In genomic region chr15:40198364-40199085, GRCh38 we compare ENCODE assay signal across 21 cellular contexts. TPM values are rescaled to one million over a fixed set of nuclear protein-coding genes. Genes with fewer than 3 reads are reported as not detected.
DNase-seq lines count a peak whose midpoint lies in the region; ATAC-seq and TF ChIP-seq lines count a peak whose summit lies in the region.
"Had no signal": no experiment of that assay in that cellular context is flagged by ENCODE, and none has a peak within 500 bp of the region (broad histone marks: within the 10 kb centered on the region; RNA-seq: fewer than 3 reads in every experiment).

No MANE protein-coding gene starts in this region.

- H3K9me3 Mint-ChIP-seq in T-helper 2 cell treated with Interferon-gamma antibody and Interleukin-4, amounts not matched to agents 5 μg/mL and 100 μg/mL, for 36 hours = no peaks in the 10 kb centered on the region
- H3K9me3 Mint-ChIP-seq in stimulated activated naive CD8-positive, alpha-beta T cell treated with anti-CD3 and anti-CD28 coated beads, Interleukin-15, amount 100 ng/mL, for 72 hours = no peaks in the 10 kb centered on the region
- H3K9me3 Mint-ChIP-seq in WTC11 = no peaks in the 10 kb centered on the region

- no peak overlapping the region for H3K4me3 Mint-ChIP-seq in T-helper 2 cell treated with Interferon-gamma antibody and Interleukin-4, amounts not matched to agents 5 μg/mL and 100 μg/mL, for 36 hours
- H3K4me3 Mint-ChIP-seq in stimulated activated naive CD8-positive, alpha-beta T cell treated with anti-CD3 and anti-CD28 coated beads, Interleukin-15, amount 100 ng/mL, for 72 hours = no peak overlapping the region
- no peak overlapping the region for H3K4me3 Mint-ChIP-seq in WTC11

- DNase-seq in T-helper 2 cell treated with Interferon-gamma antibody and Interleukin-4, amounts not matched to agents 5 μg/mL and 100 μg/mL, for 36 hours (ENCODE audit: low spot score) = no peak
- DNase-seq in T-helper 2 cell = no peak
- no peak for DNase-seq in stimulated activated naive CD8-positive, alpha-beta T cell treated with anti-CD3 and anti-CD28 coated beads, Interleukin-15, amount 100 ng/mL, for 72 hours
- DNase-seq in stimulated activated naive CD8-positive, alpha-beta T cell treated with anti-CD3 and anti-CD28 coated beads, Interleukin-15, Interleukin-2, amounts not matched to agents 100 U/mL and 50 U/mL, for 24 hours = no peak
- no peak for DNase-seq in WTC11 (ENCODE audit: low spot score)
- no peak for DNase-seq in stimulated activated CD4-positive, alpha-beta T cell treated with anti-CD3 and anti-CD28 coated beads, Interleukin-12 subunit alpha, Interleukin-12 subunit beta, amount 100 ng/mL, for 4 hours
- DNase-seq: C1 segment of cervical spinal cord; DMS53; GDM1; H7; KBM-7; MM.1S; NCI-H1105 treated with DMSO at 0.1 percent for 48 hours; NCI-H2029 treated with DMSO at 0.1 percent for 48 hours; NCI-H226; NCI-H510A treated with DMSO at 0.1 percent for 48 hours; NCI-H748 treated with DMSO at 0.1 percent for 48 hours; NK-92 treated with Interleukin-12 subunit alpha and Interleukin-12 subunit beta, amount 100 ng/mL, for 24 hours; SHP77 treated with DMSO at 0.1 percent for 48 hours had no signal

- H3K4me1 Mint-ChIP-seq in T-helper 2 cell treated with Interferon-gamma antibody and Interleukin-4, amounts not matched to agents 5 μg/mL and 100 μg/mL, for 36 hours (ENCODE audit: low read depth) = peaks cover 35% of the 10 kb centered on the region
- peaks cover 25% of the 10 kb centered on the region for H3K4me1 Mint-ChIP-seq in stimulated activated naive CD8-positive, alpha-beta T cell treated with anti-CD3 and anti-CD28 coated beads, Interleukin-15, amount 100 ng/mL, for 72 hours
- H3K4me1 Mint-ChIP-seq in WTC11 = no peaks in the 10 kb centered on the region

- ATAC-seq in stimulated activated naive CD8-positive, alpha-beta T cell treated with anti-CD3 and anti-CD28 coated beads, Interleukin-15, amount 100 ng/mL, for 72 hours = no peak
- no peak for ATAC-seq in stimulated activated naive CD8-positive, alpha-beta T cell treated with anti-CD3 and anti-CD28 coated beads, Interleukin-15, Interleukin-2, amounts not matched to agents 100 U/mL and 50 U/mL, for 24 hours
- ATAC-seq in WTC11 (no peak), HG03432 (IDR thresholded peaks at IDR 0.05; ENCODE audit: unreplicated experiment) (no peak), GM18858 (IDR thresholded peaks at IDR 0.05; ENCODE audit: unreplicated experiment) (no peak)

- H3K27me3 Mint-ChIP-seq in T-helper 2 cell treated with Interferon-gamma antibody and Interleukin-4, amounts not matched to agents 5 μg/mL and 100 μg/mL, for 36 hours (ENCODE audit: low read depth) = no peaks in the 10 kb centered on the region
- no peaks in the 10 kb centered on the region for H3K27me3 Mint-ChIP-seq in stimulated activated naive CD8-positive, alpha-beta T cell treated with anti-CD3 and anti-CD28 coated beads, Interleukin-15, amount 100 ng/mL, for 72 hours
- no peaks in the 10 kb centered on the region for H3K27me3 Mint-ChIP-seq in WTC11 (ENCODE audit: low read depth)

- H3K27ac Mint-ChIP-seq in T-helper 2 cell treated with Interferon-gamma antibody and Interleukin-4, amounts not matched to agents 5 μg/mL and 100 μg/mL, for 36 hours = peak overlapping the region; percentile 13
- H3K27ac Mint-ChIP-seq in stimulated activated naive CD8-positive, alpha-beta T cell treated with anti-CD3 and anti-CD28 coated beads, Interleukin-15, amount 100 ng/mL, for 72 hours = peak overlapping the region; percentile 41 to 45
- no peak overlapping the region for H3K27ac Mint-ChIP-seq in WTC11

- peaks cover 59% of the 10 kb centered on the region for H3K36me3 Mint-ChIP-seq in T-helper 2 cell treated with Interferon-gamma antibody and Interleukin-4, amounts not matched to agents 5 μg/mL and 100 μg/mL, for 36 hours (ENCODE audit: low read depth)
- peaks cover 76% of the 10 kb centered on the region for H3K36me3 Mint-ChIP-seq in WTC11

- CTCF ChIA-PET in WTC11 (lab: Charles Lee) = interaction anchor here (1.4 kb wide), 1 partner anchor 94 kb away, joined by 3 read pairs; no protein-coding TSS in a partner anchor

- TF ChIP-seq CTCF in WTC11 (IDR thresholded peaks at IDR 0.05) = no peak

- POLR2A ChIA-PET in WTC11 (lab: Charles Lee) = no interaction called here

TF ChIP-seq in WTC11, 78 proteins besides CTCF, POLR2A, EP300 and RAD21:
- TF ChIP-seq TEAD4 (CRISPR knock-in tag; IDR thresholded peaks at IDR 0.05) (no peak), ZNF121 (CRISPR knock-in tag; IDR thresholded peaks at IDR 0.05) (peak; percentile 96)
TF ChIP-seq in WTC11: peak in this region for 1.

RNA-seq across cellular contexts. Expression of gene BUB1B, which starts 37.7 kb away (rescaled TPM):
- total RNA-seq in WTC11 (2021) = 148 to 192 TPM (median 156 TPM) in 3 replicates

RNA-seq across cellular contexts. Expression of gene PAK6, which starts 40.3 kb away (rescaled TPM):
- total RNA-seq in WTC11 (2021) = 8.7 to 11.7 TPM (median 9.6 TPM) in 3 replicates
